In genomic region chr3:141699349-141699748, GRCh38 we compare ENCODE assay signal across 29 cellular contexts.
"Had no signal": no experiment of that assay in that cellular context is flagged by ENCODE, and none has a peak within 500 bp of the region (broad histone marks: within the 10 kb centered on the region; RNA-seq: fewer than 3 reads in every experiment).

No MANE protein-coding gene starts in this region.

- H3K4me3 ChIP-seq: adrenal gland, SJCRH30, SK-N-MC had no signal

- H3K36me3 Mint-ChIP-seq: activated naive CD4-positive, alpha-beta T cell treated with anti-CD3 and anti-CD28 coated beads, Interleukin-2, amount 50 U/mL, for 72 hours; brain had no signal

- H3K27ac ChIP-seq: adrenal gland, SJCRH30, SK-N-MC, WERI-Rb-1 had no signal

- DNase-seq: activated CD4-positive, alpha-beta T cell treated with anti-CD3 and anti-CD28 coated beads, Interleukin-2, amount 10 ng/mL, durations not matched to agents 24 days and 14 days; activated CD4-positive, alpha-beta T cell treated with anti-CD3 and anti-CD28 coated beads, Interleukin-2, amount 50 U/mL, for 4 hours; activated CD4-positive, CD25-positive, alpha-beta regulatory T cell; activated CD8-positive, alpha-beta memory T cell treated with anti-CD3 and anti-CD28 coated beads, Interleukin-2, amount 50 U/mL, for 4 hours; activated gamma-delta T cell treated with Interleukin-2 at 50 U/mL for 16 hours; activated naive CD4-positive, alpha-beta T cell treated with anti-CD3 and anti-CD28 coated beads for 36 hours; activated T-cell treated with anti-CD3 and anti-CD28 coated beads for 4 hours; activated T-cell treated with anti-CD3 and anti-CD28 coated beads, Interleukin-2, amount 50 U/mL, for 4 hours; caudate nucleus; cerebellar nuclear complex; Karpas-422; NCI-H1436 treated with DMSO at 0.1 percent for 48 hours; NCI-H1694 treated with DMSO at 0.1 percent for 48 hours; NCI-H2029; NCI-H2107; NCI-H2171; NCI-H510A; NCI-H526; NCI-H774; SHP77; SJCRH30; T1000; WERI-Rb-1 had no signal

- H3K4me1 Mint-ChIP-seq: activated CD4-positive, alpha-beta T cell treated with anti-CD3 and anti-CD28 coated beads, Interleukin-2, amount 10 ng/mL, durations not matched to agents 24 days and 14 days; brain had no signal

- H3K27ac Mint-ChIP-seq: activated CD4-positive, alpha-beta T cell treated with anti-CD3 and anti-CD28 coated beads, Interleukin-2, amount 10 ng/mL, durations not matched to agents 24 days and 14 days; activated naive CD4-positive, alpha-beta T cell treated with anti-CD3 and anti-CD28 coated beads for 36 hours; activated naive CD4-positive, alpha-beta T cell treated with anti-CD3 and anti-CD28 coated beads, Interleukin-2, amount 50 U/mL, for 72 hours; activated T-helper 1 cell treated with anti-CD3 and anti-CD28 coated beads, Interleukin-12 subunit alpha, Interleukin-12 subunit beta, Interleukin-2, Interleukin-4 antibody, amounts not matched to agents 30 ng/mL and 10 ng/mL and 1 ng/mL, durations not matched to agents 14 hours and 24 hours and 36 hours; brain had no signal

- H3K4me3 Mint-ChIP-seq: activated CD4-positive, alpha-beta T cell treated with anti-CD3 and anti-CD28 coated beads, Interleukin-2, amount 10 ng/mL, durations not matched to agents 24 days and 14 days; activated naive CD4-positive, alpha-beta T cell treated with anti-CD3 and anti-CD28 coated beads for 36 hours; activated T-cell treated with anti-CD3 and anti-CD28 coated beads, Interleukin-2, amount 50 U/mL, for 4 hours; activated T-helper 1 cell treated with anti-CD3 and anti-CD28 coated beads, Interleukin-12 subunit alpha, Interleukin-12 subunit beta, Interleukin-2, Interleukin-4 antibody, amounts not matched to agents 30 ng/mL and 10 ng/mL and 1 ng/mL, durations not matched to agents 14 hours and 24 hours and 36 hours; brain had no signal

- H3K4me1 ChIP-seq: adrenal gland, SJCRH30 had no signal

- H3K9me3 Mint-ChIP-seq: activated CD4-positive, alpha-beta T cell treated with anti-CD3 and anti-CD28 coated beads, Interleukin-2, amount 10 ng/mL, durations not matched to agents 24 days and 14 days; activated naive CD4-positive, alpha-beta T cell treated with anti-CD3 and anti-CD28 coated beads for 36 hours; activated naive CD4-positive, alpha-beta T cell treated with anti-CD3 and anti-CD28 coated beads, Interleukin-2, amount 50 U/mL, for 72 hours; activated T-cell treated with anti-CD3 and anti-CD28 coated beads, Interleukin-2, amount 50 U/mL, for 4 hours; activated T-helper 1 cell treated with anti-CD3 and anti-CD28 coated beads, Interleukin-12 subunit alpha, Interleukin-12 subunit beta, Interleukin-2, Interleukin-4 antibody, amounts not matched to agents 30 ng/mL and 10 ng/mL and 1 ng/mL, durations not matched to agents 14 hours and 24 hours and 36 hours; brain had no signal

- ATAC-seq: activated naive CD4-positive, alpha-beta T cell treated with anti-CD3 and anti-CD28 coated beads, Interleukin-2, amount 50 U/mL, for 72 hours; activated T-cell treated with anti-CD3 and anti-CD28 coated beads, Interleukin-2, amount 50 U/mL, for 4 hours; Panc1 had no signal

- H3K36me3 ChIP-seq: adrenal gland, SJCRH30, WERI-Rb-1 had no signal

- H3K9me3 ChIP-seq: adrenal gland, SJCRH30 had no signal

- H3K27me3 ChIP-seq: adrenal gland, SJCRH30 had no signal
